In genomic region chr7:7641129-7641663, GRCh38 we compare ENCODE assay signal across 8 cellular contexts. TPM values are rescaled to one million over a fixed set of nuclear protein-coding genes. Genes with fewer than 3 reads are reported as not detected.
DNase-seq lines count a peak whose midpoint lies in the region; ATAC-seq and TF ChIP-seq lines count a peak whose summit lies in the region.

No MANE protein-coding gene starts in this region.

- POLR2A ChIA-PET in SK-N-SH (lab: Yijun Ruan, JAX), result interaction anchor here (0.6 to 2.7 kb wide), 13 partner anchors 9 to 655 kb away, joined by 3 to 25 read pairs (median 6); partner anchors contain the start of gene GLCCI1

- CTCF ChIA-PET in SK-N-SH (lab: Yijun Ruan, JAX), result interaction anchor here (0.8 to 4.3 kb wide), 14 partner anchors 14 to 655 kb away, joined by 3 to 23 read pairs (median 4); no protein-coding TSS in a partner anchor

- H3K9me3 ChIP-seq in SK-N-SH (no peaks in the 10 kb centered on the region), neural cell (ENCODE audit: low read length) (no peaks in the 10 kb centered on the region)

- H4K20me1 ChIP-seq in SK-N-SH (ENCODE audit: insufficient read depth), result no peaks in the 10 kb centered on the region
- no peaks in the 10 kb centered on the region for H4K20me1 ChIP-seq in neural cell (ENCODE audit: insufficient read depth)

- DNase-seq in stimulated activated CD8-positive, alpha-beta memory T cell treated with anti-CD3 and anti-CD28 coated beads, Interleukin-4, amount 100 ng/mL, for 24 hours (ENCODE audit: low read depth), result peak; percentile 5
- DNase-seq in stimulated activated CD8-positive, alpha-beta memory T cell treated with anti-CD3 and anti-CD28 coated beads, Interleukin-4, amount 100 ng/mL, for 48 hours, result no peak
- DNase-seq in SK-N-SH (peak; percentile 46), epithelial cell of proximal tubule (ENCODE audit: low read depth) (no peak), NCI-H774 (lab: John Stamatoyannopoulos, UW) (no peak)

- H3K9me2 ChIP-seq in SK-N-SH (no peaks in the 10 kb centered on the region), neural cell (ENCODE audit: insufficient read depth, low read length) (no peaks in the 10 kb centered on the region)

- H3K79me2 ChIP-seq in SK-N-SH (ENCODE audit: insufficient read depth) (peaks cover 41% of the 10 kb centered on the region), neural cell (replicated peaks; ENCODE audit: insufficient read depth, low read length) (peaks cover 4% of the 10 kb centered on the region)

- H3K4me2 ChIP-seq in SK-N-SH, result peak overlapping the region; percentile 81
- peak overlapping the region; percentile 78 for H3K4me2 ChIP-seq in neural cell (ENCODE audit: low read length)

- H3K4me1 ChIP-seq in SK-N-SH (ENCODE audit: control insufficient read depth in 1 of 2, insufficient read depth in 2 of 2, low read depth in 1 of 2, low read length in 1 of 2), result peaks cover 0 to 21% of the 10 kb centered on the region in 2 experiments; a peak in 2 of 4 replicates

- TF ChIP-seq EP300 in SK-N-SH (IDR thresholded peaks at IDR 0.05; ENCODE audit: borderline replicate concordance in 1 of 2, low read depth in 1 of 2, low read length in 1 of 2) (no peak), neural cell (conservative IDR thresholded peaks at IDR 0.05; ENCODE audit: poor library complexity, severe bottlenecking) (no peak)

- peak overlapping the region; percentile 68 for H3K9ac ChIP-seq in SK-N-SH
- H3K9ac ChIP-seq in neural cell (ENCODE audit: low read length), result peak overlapping the region; percentile 69

- peak overlapping the region; percentile 91 for H2AFZ ChIP-seq in SK-N-SH (ENCODE audit: low read depth)
- H2AFZ ChIP-seq in neural cell (ENCODE audit: low read depth, low read length), result peak overlapping the region; percentile 57

- TF ChIP-seq RAD21 in SK-N-SH (IDR thresholded peaks at IDR 0.05; ENCODE audit: low read length) (peak; percentile 34; the same call in 1 of the 2 replicates), neural cell (conservative IDR thresholded peaks at IDR 0.05) (no peak)

- TF ChIP-seq CTCF in SK-N-SH (IDR thresholded peaks at IDR 0.05) (peak; percentile 16; the same call in 1 of the 2 replicates), epithelial cell of proximal tubule (conservative IDR thresholded peaks at IDR 0.05; ENCODE audit: low read depth, low read length) (no peak), neural cell (IDR thresholded peaks at IDR 0.05; ENCODE audit: poor library complexity, severe bottlenecking) (no peak)

- H3K36me3 ChIP-seq in SK-N-SH (replicated peaks in 1 of 2; ENCODE audit: control insufficient read depth in 1 of 2, insufficient read depth in 2 of 2, low read length in 1 of 2) (peaks cover 11 to 12% of the 10 kb centered on the region in 2 experiments), neural cell (ENCODE audit: insufficient read depth, low read length) (no peaks in the 10 kb centered on the region)

- H3K27me3 ChIP-seq in SK-N-SH (ENCODE audit: insufficient read depth) (no peaks in the 10 kb centered on the region), neural cell (ENCODE audit: insufficient read depth, low read depth, low read length) (no peaks in the 10 kb centered on the region)

- 4% methylated on average over 22 of the region's 22 CpGs for WGBS in SK-N-SH (ENCODE audit: low lambda C conversion rate)

- ATAC-seq in HG02885 (IDR thresholded peaks at IDR 0.05; ENCODE audit: poor library complexity, unreplicated experiment), result peak; percentile 21
- no peak for ATAC-seq in HG03280 (IDR thresholded peaks at IDR 0.05; ENCODE audit: unreplicated experiment)

- H3K27ac ChIP-seq in SK-N-SH (ENCODE audit: low read depth in 2 of 2, low read length in 1 of 2) (peak overlapping the region; percentile 80 to 96), neural cell (ENCODE audit: low read length) (peak overlapping the region; percentile 77)

- peak overlapping the region; percentile 79 to 85 for H3K4me3 ChIP-seq in SK-N-SH (ENCODE audit: low read depth in 2 of 2, low read length in 1 of 2)
- H3K4me3 ChIP-seq in epithelial cell of proximal tubule (ENCODE audit: low read depth, low read length), result peak overlapping the region; percentile 86
- peak overlapping the region; percentile 80 for H3K4me3 ChIP-seq in neural cell (ENCODE audit: low read length)

- no peaks in the 10 kb centered on the region for H3F3A ChIP-seq in SK-N-SH (replicated peaks; ENCODE audit: insufficient read depth)
- H3F3A ChIP-seq in neural cell (ENCODE audit: insufficient read depth, low read length, poor library complexity, severe bottlenecking), result no peaks in the 10 kb centered on the region

TF ChIP-seq in SK-N-SH, 30 proteins besides CTCF, POLR2A, EP300 and RAD21 (continues in another document):
- TF ChIP-seq MXI1 (IDR thresholded peaks at IDR 0.05; ENCODE audit: low read depth, low read length) (no peak; the same call in 1 of the 2 replicates), FOSL2 (IDR thresholded peaks at IDR 0.05; ENCODE audit: borderline replicate concordance, low read depth) (no peak), JUND (IDR thresholded peaks at IDR 0.05) (no peak), CHD2 (IDR thresholded peaks at IDR 0.05; ENCODE audit: low read length, partially characterized antibody) (no peak), GATA2 (CRISPR knock-in tag; IDR thresholded peaks at IDR 0.05) (no peak; the same call in 1 of the 2 replicates), NRF1 (IDR thresholded peaks at IDR 0.05; ENCODE audit: low read depth, low read length) (no peak)
- TF ChIP-seq, protein P1, sequence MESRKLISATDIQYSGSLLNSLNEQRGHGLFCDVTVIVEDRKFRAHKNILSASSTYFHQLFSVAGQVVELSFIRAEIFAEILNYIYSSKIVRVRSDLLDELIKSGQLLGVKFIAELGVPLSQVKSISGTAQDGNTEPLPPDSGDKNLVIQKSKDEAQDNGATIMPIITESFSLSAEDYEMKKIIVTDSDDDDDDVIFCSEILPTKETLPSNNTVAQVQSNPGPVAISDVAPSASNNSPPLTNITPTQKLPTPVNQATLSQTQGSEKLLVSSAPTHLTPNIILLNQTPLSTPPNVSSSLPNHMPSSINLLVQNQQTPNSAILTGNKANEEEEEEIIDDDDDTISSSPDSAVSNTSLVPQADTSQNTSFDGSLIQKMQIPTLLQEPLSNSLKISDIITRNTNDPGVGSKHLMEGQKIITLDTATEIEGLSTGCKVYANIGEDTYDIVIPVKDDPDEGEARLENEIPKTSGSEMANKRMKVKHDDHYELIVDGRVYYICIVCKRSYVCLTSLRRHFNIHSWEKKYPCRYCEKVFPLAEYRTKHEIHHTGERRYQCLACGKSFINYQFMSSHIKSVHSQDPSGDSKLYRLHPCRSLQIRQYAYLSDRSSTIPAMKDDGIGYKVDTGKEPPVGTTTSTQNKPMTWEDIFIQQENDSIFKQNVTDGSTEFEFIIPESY (IDR thresholded peaks at IDR 0.05; ENCODE audit: borderline replicate concordance, low read depth), result no peak
- TF ChIP-seq, protein P2, sequence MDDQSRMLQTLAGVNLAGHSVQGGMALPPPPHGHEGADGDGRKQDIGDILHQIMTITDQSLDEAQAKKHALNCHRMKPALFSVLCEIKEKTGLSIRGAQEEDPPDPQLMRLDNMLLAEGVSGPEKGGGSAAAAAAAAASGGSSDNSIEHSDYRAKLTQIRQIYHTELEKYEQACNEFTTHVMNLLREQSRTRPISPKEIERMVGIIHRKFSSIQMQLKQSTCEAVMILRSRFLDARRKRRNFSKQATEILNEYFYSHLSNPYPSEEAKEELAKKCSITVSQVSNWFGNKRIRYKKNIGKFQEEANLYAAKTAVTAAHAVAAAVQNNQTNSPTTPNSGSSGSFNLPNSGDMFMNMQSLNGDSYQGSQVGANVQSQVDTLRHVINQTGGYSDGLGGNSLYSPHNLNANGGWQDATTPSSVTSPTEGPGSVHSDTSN (IDR thresholded peaks at IDR 0.05), result no peak

TF ChIP-seq in neural cell, 6 proteins besides CTCF, POLR2A, EP300 and RAD21:
- no peak for TF ChIP-seq EZH2 (IDR thresholded peaks at IDR 0.05; ENCODE audit: borderline replicate concordance, insufficient read depth, low read length, poor library complexity, severe bottlenecking)
- TF ChIP-seq SMC3 (conservative IDR thresholded peaks at IDR 0.05; ENCODE audit: poor library complexity), result no peak
- TF ChIP-seq TAF1 (IDR thresholded peaks at IDR 0.05; ENCODE audit: low read depth), result no peak
- TF ChIP-seq POLR2AphosphoS5 (IDR thresholded peaks at IDR 0.05), result no peak
- TF ChIP-seq MXI1 (conservative IDR thresholded peaks at IDR 0.05; ENCODE audit: poor library complexity, severe bottlenecking), result no peak
TF ChIP-seq in neural cell: peak in this region for 0.

RNA-seq across cellular contexts. Expression of gene UMAD1, which starts 0.6 kb away (rescaled TPM):
- polyA plus RNA-seq in SK-N-SH (2012; rRNA removed) (13.9 and 17.6 TPM in 2 replicates), neural cell (13.6 and 14.7 TPM in 2 replicates)
- 19.6 and 24.9 TPM in 2 replicates for polyA plus RNA-seq in SK-N-SH (2012; cell fraction: cytosol; rRNA removed)
- 7.5 and 9.7 TPM in 2 replicates for polyA plus RNA-seq in SK-N-SH (2012; cell fraction: nucleus; rRNA removed)
- total RNA-seq in epithelial cell of proximal tubule, result 9.7 and 9.8 TPM in 2 replicates
- polyA minus RNA-seq in neural cell, result 12.2 and 13.7 TPM in 2 replicates

Comparison
In these comparisons a context has a peak if more than half of its experiments do, and no peak if none do; other contexts are left out.
1. DNase-seq: peak in stimulated activated CD8-positive, alpha-beta memory T cell treated with anti-CD3 and anti-CD28 coated beads, Interleukin-4, amount 100 ng/mL, for 24 hours (single experiment) and SK-N-SH (single experiment); none in stimulated activated CD8-positive, alpha-beta memory T cell treated with anti-CD3 and anti-CD28 coated beads, Interleukin-4, amount 100 ng/mL, for 48 hours (single experiment), epithelial cell of proximal tubule (single experiment) and NCI-H774 (single experiment).
2. Peak in every context shown above with its lines, with median percentiles within 50 percentile points of each other: H3K4me3 ChIP-seq.